ENCODE assay signal across 17 cellular contexts in genomic region chr19:50875795-50876422, GRCh38. TPM values are rescaled to one million over a fixed set of nuclear protein-coding genes. Genes with fewer than 3 reads are reported as not detected.
DNase-seq lines count a peak whose midpoint lies in the region; TF ChIP-seq lines count a peak whose summit lies in the region.
"Had no signal": no experiment of that assay in that cellular context is flagged by ENCODE, and none has a peak within 500 bp of the region (broad histone marks: within the 10 kb centered on the region; RNA-seq: fewer than 3 reads in every experiment).

No MANE protein-coding gene starts in this region.

- H3K4me3 ChIP-seq in thyroid gland (replicated peaks in 1 of 3) (no peak overlapping the region), SK-N-SH (ENCODE audit: low read depth in 2 of 2, low read length in 1 of 2) (no peak overlapping the region)

- no peak for TF ChIP-seq POLR2A in thyroid gland (IDR thresholded peaks at IDR 0.05)

- CTCF ChIA-PET in GM10248 (lab: Yijun Ruan, JAX) (interaction anchor here (1.9 kb wide), 1 partner anchor 46 kb away, joined by 9 read pairs; no protein-coding TSS in a partner anchor), SK-N-SH (lab: Yijun Ruan, JAX) (no interaction called here)

- in situ Hi-C loops in GM13977 (cut with MboI; ENCODE audit: low pct_unique_long_range_greater_than_20kb, low sequenced_read_pairs, unreplicated experiment) = no loop called here
- in situ Hi-C loops in ACHN (cut with HindIII; ENCODE audit: low pct_ligation_motif_present, low pct_unique_long_range_greater_than_20kb, low sequenced_read_pairs) = no loop called here

- DNase-seq in GM10248 (ENCODE audit: extremely low spot score) (peak; percentile 61), GM13977 (ENCODE audit: low spot score) (peak; percentile 67), NCI-H69 (lab: John Stamatoyannopoulos, UW) (peak; percentile 14), thyroid gland (no peak), ACHN (no peak), SK-N-SH (no peak)
- no peak for DNase-seq in activated CD4-positive, CD25-positive, alpha-beta regulatory T cell (lab: John Stamatoyannopoulos, UW)
- DNase-seq: Caco-2, KBM-7, NCI-H1092 treated with DMSO at 0.1 percent for 48 hours, NCI-H1694 treated with DMSO at 0.1 percent for 48 hours, NCI-H82, SIG-M5 had no signal

- no peaks in the 10 kb centered on the region for H3K9me3 ChIP-seq in thyroid gland
- no peaks in the 10 kb centered on the region for H3K9me3 ChIP-seq in SK-N-SH
- H3K9me3 ChIP-seq: Caco-2 had no signal

- H3K79me2 ChIP-seq in SK-N-SH (ENCODE audit: insufficient read depth) = no peaks in the 10 kb centered on the region

- no peak overlapping the region for H3K4me2 ChIP-seq in SK-N-SH

- POLR2A ChIA-PET in GM10248 (lab: Yijun Ruan, JAX) (no interaction called here), SK-N-SH (lab: Yijun Ruan, JAX) (no interaction called here)

- H3K4me1 ChIP-seq in thyroid gland (peaks cover 60 to 69% of the 10 kb centered on the region in 2 donors), SK-N-SH (ENCODE audit: control insufficient read depth in 1 of 2, insufficient read depth in 2 of 2, low read depth in 1 of 2, low read length in 1 of 2) (no peaks in the 10 kb centered on the region)
- H3K4me1 ChIP-seq: Caco-2 had no signal

- H3K27me3 ChIP-seq in thyroid gland (no peaks in the 10 kb centered on the region), SK-N-SH (ENCODE audit: insufficient read depth) (peaks cover 66% of the 10 kb centered on the region)

- no peak overlapping the region for H2AFZ ChIP-seq in SK-N-SH (ENCODE audit: low read depth)

- WGBS in thyroid gland, 2 donors = 51 to 57% methylated on average over 9 of the region's 9 CpGs
- WGBS in SK-N-SH (ENCODE audit: low lambda C conversion rate) = 6% methylated on average over 9 of the region's 9 CpGs

- H3K27ac ChIP-seq in thyroid gland (peak overlapping the region; percentile 89 to 99 (median 94)), SK-N-SH (ENCODE audit: low read depth in 2 of 2, low read length in 1 of 2) (no peak overlapping the region)

- H3K9ac ChIP-seq in SK-N-SH = no peak overlapping the region

- intact Hi-C loops in thyroid gland (cut with DNase I) = no loop called here

- H4K20me1 ChIP-seq in SK-N-SH (ENCODE audit: insufficient read depth) = no peaks in the 10 kb centered on the region

- no peak for TF ChIP-seq EP300 in SK-N-SH (IDR thresholded peaks at IDR 0.05; ENCODE audit: borderline replicate concordance in 1 of 2, low read depth in 1 of 2, low read length in 1 of 2)

- no peaks in the 10 kb centered on the region for H3K9me2 ChIP-seq in SK-N-SH

- TF ChIP-seq RAD21 in SK-N-SH (IDR thresholded peaks at IDR 0.05; ENCODE audit: low read length) = no peak

- no peaks in the 10 kb centered on the region for H3F3A ChIP-seq in SK-N-SH (replicated peaks; ENCODE audit: insufficient read depth)

- H3K36me3 ChIP-seq in thyroid gland (no peaks in the 10 kb centered on the region), SK-N-SH (replicated peaks in 1 of 2; ENCODE audit: control insufficient read depth in 1 of 2, insufficient read depth in 2 of 2, low read length in 1 of 2) (no peaks in the 10 kb centered on the region)

- TF ChIP-seq CTCF in GM10248 (IDR thresholded peaks at IDR 0.05; ENCODE audit: control extremely low read depth, extremely low read depth, low read depth, missing control alignments) = no peak
- no peak for TF ChIP-seq CTCF in GM13977 (IDR thresholded peaks at IDR 0.05; ENCODE audit: extremely low read depth, insufficient read depth, missing control alignments)
- TF ChIP-seq CTCF in thyroid gland (IDR thresholded peaks at IDR 0.05) = no peak
- no peak for TF ChIP-seq CTCF in SK-N-SH (IDR thresholded peaks at IDR 0.05)

TF ChIP-seq in SK-N-SH, 30 proteins besides CTCF, POLR2A, EP300 and RAD21:
- TF ChIP-seq EZH2phosphoT487 (IDR thresholded peaks at IDR 0.05; ENCODE audit: borderline replicate concordance, low read depth) (no peak), FOXM1 (IDR thresholded peaks at IDR 0.05; ENCODE audit: low read depth) (no peak), NFIC (IDR thresholded peaks at IDR 0.05; ENCODE audit: borderline replicate concordance) (no peak), RCOR1 (IDR thresholded peaks at IDR 0.05; ENCODE audit: low read length) (no peak), FOXJ3 (CRISPR knock-in tag; IDR thresholded peaks at IDR 0.05) (no peak)
TF ChIP-seq in SK-N-SH: peak in this region for 0.

RNA-seq across cellular contexts. Expression of gene KLK2, which starts 2.7 kb away (rescaled TPM):
- total RNA-seq in thyroid gland = 10 to 100 TPM in 1 of 4 donors, 1 to 10 TPM in 3; 2.8 to 11.0 (median 5.0) TPM
- 0.15 and 0.44 TPM in 2 replicates for polyA plus RNA-seq in SK-N-SH (2012; rRNA removed)
- 0.09 and 0.10 TPM in 2 replicates for polyA plus RNA-seq in SK-N-SH (2012; cell fraction: cytosol; rRNA removed)
- polyA plus RNA-seq in SK-N-SH (2012; cell fraction: nucleus; rRNA removed) = 1.1 and 2.4 TPM in 2 replicates
- total RNA-seq: Caco-2, M059J, NCI-H460 had no signal
- polyA plus RNA-seq: CD14-positive monocyte had no signal

RNA-seq across cellular contexts. Expression of gene KLK3, which starts 21.2 kb away (rescaled TPM):
- 1 to 10 TPM in 1 of 4 donors, under 1 TPM in 1, not detected in 2; 0.54 to 1.3 TPM for total RNA-seq in thyroid gland
- polyA plus RNA-seq in SK-N-SH (2012; rRNA removed) = not detected in 2 replicates
- polyA plus RNA-seq in SK-N-SH (2012; cell fraction: cytosol; rRNA removed) = not detected in 2 replicates
- not detected in 2 replicates for polyA plus RNA-seq in SK-N-SH (2012; cell fraction: nucleus; rRNA removed)
- total RNA-seq: Caco-2; M059J; NCI-H460; T-helper 2 cell treated with Interferon-gamma antibody and Interleukin-4, amounts not matched to agents 100 ng/mL and 5 ng/mL, for 36 hours had no signal
- polyA plus RNA-seq: CD14-positive monocyte had no signal

RNA-seq across cellular contexts. Expression of gene KLK4, which starts 35.3 kb away (rescaled TPM):
- 1 to 10 TPM in 3 of 4 donors, not detected in 1; 1.1 to 3.1 (median 1.9) TPM for total RNA-seq in thyroid gland
- not detected in 2 replicates for polyA plus RNA-seq in SK-N-SH (2012; rRNA removed)
- polyA plus RNA-seq in SK-N-SH (2012; cell fraction: cytosol; rRNA removed) = not detected in 2 replicates
- polyA plus RNA-seq in SK-N-SH (2012; cell fraction: nucleus; rRNA removed) = not detected in 2 replicates
- total RNA-seq: Caco-2; M059J; NCI-H460; T-helper 2 cell treated with Interferon-gamma antibody and Interleukin-4, amounts not matched to agents 100 ng/mL and 5 ng/mL, for 36 hours had no signal
- polyA plus RNA-seq: CD14-positive monocyte had no signal

RNA-seq across cellular contexts. Expression of gene KLK15, which starts 42.5 kb away (rescaled TPM):
- 1 to 10 TPM in 2 of 4 donors, under 1 TPM in 1, not detected in 1; 0.81 to 2.8 (median 1.8) TPM for total RNA-seq in thyroid gland
- not detected in 2 replicates for polyA plus RNA-seq in SK-N-SH (2012; rRNA removed)
- polyA plus RNA-seq in SK-N-SH (2012; cell fraction: cytosol; rRNA removed) = not detected in 2 replicates
- polyA plus RNA-seq in SK-N-SH (2012; cell fraction: nucleus; rRNA removed) = not detected in 2 replicates
- total RNA-seq: Caco-2; M059J; NCI-H460; T-helper 2 cell treated with Interferon-gamma antibody and Interleukin-4, amounts not matched to agents 100 ng/mL and 5 ng/mL, for 36 hours had no signal
- polyA plus RNA-seq: CD14-positive monocyte had no signal

RNA-seq across cellular contexts. Expression of gene KLK1, which starts 52.3 kb away (rescaled TPM):
- 1 to 10 TPM in 2 of 4 donors, under 1 TPM in 1, not detected in 1; 0.67 to 6.6 (median 6.1) TPM for total RNA-seq in thyroid gland
- polyA plus RNA-seq in SK-N-SH (2012; rRNA removed) = not detected in 2 replicates
- polyA plus RNA-seq in SK-N-SH (2012; cell fraction: cytosol; rRNA removed) = not detected in 2 replicates
- not detected in 2 replicates for polyA plus RNA-seq in SK-N-SH (2012; cell fraction: nucleus; rRNA removed)
- total RNA-seq: M059J had no signal

Comparison
In these comparisons a context has a peak if more than half of its experiments do, and no peak if none do; other contexts are left out.
1. DNase-seq: peak in GM10248 (single experiment), GM13977 (single experiment) and NCI-H69 (single experiment); none in thyroid gland (0 of 2), activated CD4-positive, CD25-positive, alpha-beta regulatory T cell (0 of 4), ACHN (single experiment) and SK-N-SH (single experiment).
2. H3K27ac ChIP-seq: peak in thyroid gland (3 of 3); none in SK-N-SH (0 of 2).